Comparison of ENCODE assay signal across 12 cellular contexts in the genomic region with DNA sequence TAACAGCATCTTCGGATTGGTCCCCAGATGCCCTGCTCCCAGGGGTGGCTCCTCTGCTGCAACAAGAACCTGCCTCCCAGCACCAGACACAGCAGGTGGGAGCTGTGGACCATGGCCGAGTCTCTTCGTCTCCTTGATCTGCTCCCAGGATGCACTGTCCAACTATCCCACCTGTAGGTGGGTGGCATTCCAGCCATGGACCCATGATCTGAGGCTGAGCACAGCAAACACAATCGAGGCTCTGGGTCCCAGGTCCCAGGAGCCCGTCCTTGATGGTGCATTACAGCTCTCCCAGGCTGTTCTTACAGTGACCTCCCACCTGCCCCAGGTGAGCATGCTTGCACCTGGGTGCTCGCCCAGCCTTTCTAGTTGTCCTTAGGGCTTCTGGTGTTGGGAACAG. TPM values are rescaled to one million over a fixed set of nuclear protein-coding genes. Genes with fewer than 3 reads are reported as not detected.
DNase-seq lines count a peak whose midpoint lies in the region; ATAC-seq and TF ChIP-seq lines count a peak whose summit lies in the region.
"Had no signal": no experiment of that assay in that cellular context is flagged by ENCODE, and none has a peak within 500 bp of the region (broad histone marks: within the 10 kb centered on the region; RNA-seq: fewer than 3 reads in every experiment).

No MANE protein-coding gene starts in this region.

- no TSS peak for BruUV-seq in HCT116 (replicated peaks; lab: Mats Ljungman, UMichigan)

- H3K4me3 ChIP-seq in BLaER1 treated with 17β-estradiol and CSF1 and Interleukin-3, amounts not matched to agents 10 nM and 100 nM = peak overlapping the region in 7 of 10 experiments; percentile 68 to 82 (median 78); a peak in 7 of 20 replicates
- peak overlapping the region; percentile 59 to 92; a peak in 1 of 4 replicates for H3K4me3 ChIP-seq in HCT116 (replicated peaks in 1 of 2; ENCODE audit: low read depth in 1 of 2, low read length in 2 of 2)
- no peak overlapping the region for H3K4me3 ChIP-seq in thyroid gland (replicated peaks in 1 of 3)

- CTCF ChIA-PET in HCT116 (lab: Charles Lee) = no interaction called here

- POLR2A ChIA-PET in HCT116 (lab: Charles Lee) = interaction anchor here (1.5 kb wide), 1 partner anchor 16 kb away, joined by 7 read pairs; the partner anchor contains the start of gene ZNF497
- POLR2A ChIA-PET in activated naive CD8-positive, alpha-beta T cell treated with anti-CD3 and anti-CD28 coated beads, Interleukin-2, amount 10 ng/mL, durations not matched to agents 7 days and 5 days (lab: Charles Lee) = interaction anchor here (0.6 to 4.2 kb wide), 4 partner anchors 16 to 61 kb away, joined by 3 to 34 read pairs (median 7); partner anchors contain the start of genes ZNF132, ZNF497 and ZSCAN22
- POLR2A ChIA-PET in naive thymus-derived CD8-positive, alpha-beta T cell (lab: Charles Lee) = interaction anchor here (0.9 to 4.5 kb wide), 5 partner anchors 16 to 197 kb away, joined by 3 to 43 read pairs (median 5); partner anchors contain the start of genes ZNF274 and ZNF497

- no peaks in the 10 kb centered on the region for H3K9me3 Mint-ChIP-seq in activated naive CD8-positive, alpha-beta T cell treated with anti-CD3 and anti-CD28 coated beads, Interleukin-2, amount 10 ng/mL, durations not matched to agents 7 days and 5 days
- H3K9me3 Mint-ChIP-seq in naive thymus-derived CD8-positive, alpha-beta T cell = no peaks in the 10 kb centered on the region

- peak overlapping the region; percentile 92 for H3K4me3 Mint-ChIP-seq in activated naive CD8-positive, alpha-beta T cell treated with anti-CD3 and anti-CD28 coated beads, Interleukin-2, amount 10 ng/mL, durations not matched to agents 7 days and 5 days
- peak overlapping the region; percentile 85 to 99 (median 94) for H3K4me3 Mint-ChIP-seq in naive thymus-derived CD8-positive, alpha-beta T cell

- TF ChIP-seq POLR2A in HCT116 (IDR thresholded peaks at IDR 0.05; ENCODE audit: borderline replicate concordance, extremely low read depth, insufficient read depth, insufficient read length) (no peak), thyroid gland (IDR thresholded peaks at IDR 0.05) (no peak)

- H3K9me3 ChIP-seq in BLaER1 treated with 17β-estradiol and CSF1 and Interleukin-3, amounts not matched to agents 10 nM and 100 nM (replicated peaks in 1 of 11) = no peaks in the 10 kb centered on the region
- no peaks in the 10 kb centered on the region for H3K9me3 ChIP-seq in HCT116 (ENCODE audit: control insufficient read depth in 1 of 2, insufficient read depth in 1 of 2, low read depth in 1 of 2, low read length in 2 of 2)
- H3K9me3 ChIP-seq in thyroid gland = no peaks in the 10 kb centered on the region

- peak overlapping the region; percentile 78 to 100 (median 98) for H3K4me2 ChIP-seq in BLaER1 treated with 17β-estradiol and CSF1 and Interleukin-3, amounts not matched to agents 10 nM and 100 nM
- peak overlapping the region; percentile 100 for H3K4me2 ChIP-seq in HCT116 (ENCODE audit: low read length)

- no peaks in the 10 kb centered on the region for H3K9me2 ChIP-seq in HCT116 (ENCODE audit: insufficient read depth)

- peak overlapping the region; percentile 96 for H3K27ac Mint-ChIP-seq in activated naive CD8-positive, alpha-beta T cell treated with anti-CD3 and anti-CD28 coated beads, Interleukin-2, amount 10 ng/mL, durations not matched to agents 7 days and 5 days
- peak overlapping the region; percentile 93 to 98 (median 96) for H3K27ac Mint-ChIP-seq in naive thymus-derived CD8-positive, alpha-beta T cell

- peaks cover 11% of the 10 kb centered on the region; the same call in 1 of the 2 replicates for H3K79me2 ChIP-seq in HCT116 (ENCODE audit: insufficient read depth, low read length)

- H4K20me1 ChIP-seq in BLaER1 treated with 17β-estradiol and CSF1 and Interleukin-3, amounts not matched to agents 10 nM and 100 nM = no peaks in the 10 kb centered on the region
- H4K20me1 ChIP-seq in HCT116 (ENCODE audit: insufficient read depth) = no peaks in the 10 kb centered on the region

- no peak for TF ChIP-seq RAD21 in HCT116 (IDR thresholded peaks at IDR 0.05; ENCODE audit: low read depth)

- peaks cover 13% of the 10 kb centered on the region for H3K4me1 Mint-ChIP-seq in activated naive CD8-positive, alpha-beta T cell treated with anti-CD3 and anti-CD28 coated beads, Interleukin-2, amount 10 ng/mL, durations not matched to agents 7 days and 5 days
- H3K4me1 Mint-ChIP-seq in naive thymus-derived CD8-positive, alpha-beta T cell = peaks cover 14 to 37% (median 27%) of the 10 kb centered on the region in 4 donors

- RAD21 ChIA-PET in HCT116 (lab: Charles Lee; ENCODE audit: low non-redundant PET in 1 of 2, low total read pairs in 2 of 2, uncharacterized antibody in 2 of 2, unreplicated experiment in 2 of 2) = no interaction called here

- no peak overlapping the region for H2AFZ ChIP-seq in HCT116 (ENCODE audit: low read depth, low read length, poor library complexity, severe bottlenecking)

- no peaks in the 10 kb centered on the region for H3K36me3 Mint-ChIP-seq in activated naive CD8-positive, alpha-beta T cell treated with anti-CD3 and anti-CD28 coated beads, Interleukin-2, amount 10 ng/mL, durations not matched to agents 7 days and 5 days
- H3K36me3 Mint-ChIP-seq in naive thymus-derived CD8-positive, alpha-beta T cell = no peaks in the 10 kb centered on the region

- no peaks in the 10 kb centered on the region for H3K27me3 ChIP-seq in BLaER1 treated with 17β-estradiol and CSF1 and Interleukin-3, amounts not matched to agents 10 nM and 100 nM
- H3K27me3 ChIP-seq in HCT116 (ENCODE audit: insufficient read depth, low read length) (no peaks in the 10 kb centered on the region), foreskin keratinocyte (no peaks in the 10 kb centered on the region), thyroid gland (no peaks in the 10 kb centered on the region)

- H3K4me1 ChIP-seq in BLaER1 treated with 17β-estradiol and CSF1 and Interleukin-3, amounts not matched to agents 10 nM and 100 nM = peaks cover 35 to 51% (median 47%) of the 10 kb centered on the region in 10 experiments
- H3K4me1 ChIP-seq in HCT116 (ENCODE audit: control insufficient read depth in 1 of 2, insufficient read depth in 2 of 2, low read length in 2 of 2) = peaks cover 7 to 23% of the 10 kb centered on the region in 2 experiments
- no peaks in the 10 kb centered on the region for H3K4me1 ChIP-seq in foreskin keratinocyte
- peaks cover 14 to 24% of the 10 kb centered on the region in 2 donors for H3K4me1 ChIP-seq in thyroid gland

- H3K27ac ChIP-seq in BLaER1 treated with 17β-estradiol and CSF1 and Interleukin-3, amounts not matched to agents 10 nM and 100 nM = no peak overlapping the region; a peak in 1 of 22 replicates
- H3K27ac ChIP-seq in HCT116 (ENCODE audit: low read depth, low read length) (no peak overlapping the region), foreskin keratinocyte (no peak overlapping the region), thyroid gland (no peak overlapping the region)

- TF ChIP-seq CTCF in HCT116 (IDR thresholded peaks at IDR 0.05 in 2 of 3, conservative IDR thresholded peaks at IDR 0.05 in 1 of 3; ENCODE audit: borderline replicate concordance in 1 of 3, insufficient read depth in 1 of 3, low read depth in 2 of 3, low read length in 2 of 3) (no peak), foreskin keratinocyte (conservative IDR thresholded peaks at IDR 0.05) (no peak), thyroid gland (IDR thresholded peaks at IDR 0.05) (no peak)

- no peaks in the 10 kb centered on the region for H3K27me3 Mint-ChIP-seq in activated naive CD8-positive, alpha-beta T cell treated with anti-CD3 and anti-CD28 coated beads, Interleukin-2, amount 10 ng/mL, durations not matched to agents 7 days and 5 days
- H3K27me3 Mint-ChIP-seq in naive thymus-derived CD8-positive, alpha-beta T cell = no peaks in the 10 kb centered on the region

- DNase-seq in HCT116 (ENCODE audit: low read depth, low spot score) = no peak
- no peak for DNase-seq in activated naive CD8-positive, alpha-beta T cell treated with anti-CD3 and anti-CD28 coated beads, Interleukin-2, amount 10 ng/mL, durations not matched to agents 7 days and 5 days
- DNase-seq in naive thymus-derived CD8-positive, alpha-beta T cell = no peak
- DNase-seq in NCI-H187 treated with DMSO at 0.1 percent for 48 hours (lab: John Stamatoyannopoulos, UW) = no peak
- DNase-seq in foreskin keratinocyte = no peak
- no peak for DNase-seq in NK-92 (lab: John Stamatoyannopoulos, UW; ENCODE audit: unreplicated experiment)
- no peak for DNase-seq in thyroid gland
- DNase-seq: stimulated activated CD4-positive, alpha-beta T cell treated with anti-CD3 and anti-CD28 coated beads, Interleukin-2, amount 100 ng/mL, for 48 hours had no signal

- H3K36me3 ChIP-seq in BLaER1 treated with 17β-estradiol and CSF1 and Interleukin-3, amounts not matched to agents 10 nM and 100 nM = no peaks in the 10 kb centered on the region
- H3K36me3 ChIP-seq in HCT116 (ENCODE audit: control insufficient read depth in 1 of 2, insufficient read depth in 2 of 2, low read length in 2 of 2) = 0 out of 4 replicates have a peak, but pooled peaks cover 0 to 2% of the 10 kb centered on the region in 2 experiments
- no peaks in the 10 kb centered on the region for H3K36me3 ChIP-seq in thyroid gland

- peak overlapping the region in 7 of 11 experiments; percentile 81 to 96 (median 92); a peak in 12 of 22 replicates for H3K9ac ChIP-seq in BLaER1 treated with 17β-estradiol and CSF1 and Interleukin-3, amounts not matched to agents 10 nM and 100 nM
- H3K9ac ChIP-seq in HCT116 (ENCODE audit: low read length) = peak overlapping the region; percentile 89; the same call in 1 of the 2 replicates

- intact Hi-C loops in HCT116 (cut with micrococcal nuclease) = no loop called here
- intact Hi-C loops in thyroid gland (cut with DNase I) = no loop called here

- no peak for ATAC-seq in HCT116
- no peak for ATAC-seq in activated naive CD8-positive, alpha-beta T cell treated with anti-CD3 and anti-CD28 coated beads, Interleukin-2, amount 10 ng/mL, durations not matched to agents 7 days and 5 days (ENCODE audit: low read depth)
- no peak for ATAC-seq in naive thymus-derived CD8-positive, alpha-beta T cell
- no peak for ATAC-seq in foreskin keratinocyte
- ATAC-seq: activated CD4-positive, CD25-positive, alpha-beta regulatory T cell treated with anti-CD3 and anti-CD28 coated beads, Interleukin-2, amount 50 U/mL, for 24 hours had no signal

- 85% methylated on average over 4 of the region's 6 CpGs; no CpG with 5 or more reads in 1 of the 2 donors for WGBS in thyroid gland, 2 donors

RNA-seq across cellular contexts. Expression of gene ZNF837, which starts 1.6 kb away (rescaled TPM):
- total RNA-seq in HCT116 (2021; ENCODE audit: unreplicated experiment) (3.2 TPM), foreskin keratinocyte (0.78 and 1.2 TPM in 2 replicates), thyroid gland (10 to 100 TPM in 3 of 4 donors, 1 to 10 TPM in 1; 6.3 to 16.4 (median 15.1) TPM)
- polyA plus RNA-seq in HCT116 (2012) = 2.0 and 2.1 TPM in 2 replicates
- total RNA-seq in activated naive CD8-positive, alpha-beta T cell treated with anti-CD3 and anti-CD28 coated beads, Interleukin-2, amount 10 ng/mL, durations not matched to agents 7 days and 5 days = 1 to 10 TPM; 2.9 to 3.5 TPM
- 1 to 10 TPM; 5.6 to 5.8 TPM for total RNA-seq in naive thymus-derived CD8-positive, alpha-beta T cell
- 10 to 100 TPM in 1 of 3 donors, 1 to 10 TPM in 2; 4.2 to 14.3 (median 9.9) TPM for polyA plus RNA-seq in naive thymus-derived CD8-positive, alpha-beta T cell
- 0.82 and 1.2 TPM in 2 replicates for polyA plus RNA-seq in foreskin keratinocyte

RNA-seq across cellular contexts. Expression of gene RPS5, which starts 7.8 kb away (rescaled TPM):
- 1,982 TPM for total RNA-seq in HCT116 (2021; ENCODE audit: unreplicated experiment)
- polyA plus RNA-seq in HCT116 (2012) = 4,316 and 4,936 TPM in 2 replicates
- total RNA-seq in activated naive CD8-positive, alpha-beta T cell treated with anti-CD3 and anti-CD28 coated beads, Interleukin-2, amount 10 ng/mL, durations not matched to agents 7 days and 5 days = 1,000 to 10,000 TPM; 1,038 to 1,039 TPM
- 1,000 to 10,000 TPM; 1,656 to 1,664 TPM for total RNA-seq in naive thymus-derived CD8-positive, alpha-beta T cell
- 1,000 to 10,000 TPM; 1,899 to 2,106 (median 2,080) TPM for polyA plus RNA-seq in naive thymus-derived CD8-positive, alpha-beta T cell
- total RNA-seq in foreskin keratinocyte = 1,574 and 1,581 TPM in 2 replicates
- 2,220 and 2,246 TPM in 2 replicates for polyA plus RNA-seq in foreskin keratinocyte
- total RNA-seq in thyroid gland = 1,000 to 10,000 TPM; 1,209 to 2,449 (median 1,340) TPM

RNA-seq across cellular contexts. Expression of gene RNF225, which starts 16.2 kb away (rescaled TPM):
- total RNA-seq in HCT116 (2021; ENCODE audit: unreplicated experiment) = 1.2 TPM
- polyA plus RNA-seq in HCT116 (2012) = not detected in 2 replicates
- under 1 TPM; 0.83 to 0.94 TPM for total RNA-seq in activated naive CD8-positive, alpha-beta T cell treated with anti-CD3 and anti-CD28 coated beads, Interleukin-2, amount 10 ng/mL, durations not matched to agents 7 days and 5 days
- 1 to 10 TPM in 1 of 2 experiments, under 1 TPM in 1; 0.39 to 1.2 TPM for total RNA-seq in naive thymus-derived CD8-positive, alpha-beta T cell
- polyA plus RNA-seq in naive thymus-derived CD8-positive, alpha-beta T cell = not detected
- total RNA-seq in foreskin keratinocyte = 0.11 and 0.24 TPM in 2 replicates
- not detected in 2 replicates for polyA plus RNA-seq in foreskin keratinocyte
- total RNA-seq in thyroid gland = under 1 TPM in 1 of 4 donors, not detected in 3; 0.33 TPM
- total RNA-seq: omental fat pad, RPMI7951 had no signal

RNA-seq across cellular contexts. Expression of gene ZNF497, which starts 16.7 kb away (rescaled TPM):
- total RNA-seq in HCT116 (2021; ENCODE audit: unreplicated experiment) (5.1 TPM), foreskin keratinocyte (0.28 and 0.41 TPM in 2 replicates), thyroid gland (10 to 100 TPM in 1 of 4 donors, 1 to 10 TPM in 3; 7.1 to 16.2 (median 8.1) TPM)
- polyA plus RNA-seq in HCT116 (2012) = 2.1 and 2.2 TPM in 2 replicates
- total RNA-seq in activated naive CD8-positive, alpha-beta T cell treated with anti-CD3 and anti-CD28 coated beads, Interleukin-2, amount 10 ng/mL, durations not matched to agents 7 days and 5 days = 1 to 10 TPM; 1.7 to 2.1 TPM
- 1 to 10 TPM; 4.7 to 6.6 TPM for total RNA-seq in naive thymus-derived CD8-positive, alpha-beta T cell
- 1 to 10 TPM; 1.8 to 2.2 (median 1.9) TPM for polyA plus RNA-seq in naive thymus-derived CD8-positive, alpha-beta T cell
- polyA plus RNA-seq in foreskin keratinocyte = 0.33 and 0.43 TPM in 2 replicates

RNA-seq across cellular contexts. Expression of gene A1BG, which starts 26.0 kb away (rescaled TPM):
- total RNA-seq in HCT116 (2021; ENCODE audit: unreplicated experiment) (1.2 TPM), foreskin keratinocyte (6.6 and 10.4 TPM in 2 replicates), thyroid gland (10 to 100 TPM in 1 of 4 donors, 1 to 10 TPM in 2, under 1 TPM in 1; 0.50 to 14.9 (median 3.4) TPM)
- polyA plus RNA-seq in HCT116 (2012) = 0.25 and 0.62 TPM in 2 replicates
- total RNA-seq in activated naive CD8-positive, alpha-beta T cell treated with anti-CD3 and anti-CD28 coated beads, Interleukin-2, amount 10 ng/mL, durations not matched to agents 7 days and 5 days = 10 to 100 TPM; 21.0 to 22.8 TPM
- 10 to 100 TPM; 26.3 to 38.3 TPM for total RNA-seq in naive thymus-derived CD8-positive, alpha-beta T cell
- 100 to 1,000 TPM in 2 of 3 donors, 10 to 100 TPM in 1; 96.6 to 126 (median 121) TPM for polyA plus RNA-seq in naive thymus-derived CD8-positive, alpha-beta T cell
- 11.4 and 14.9 TPM in 2 replicates for polyA plus RNA-seq in foreskin keratinocyte

Comparison
In these comparisons a context has a peak if more than half of its experiments do, and no peak if none do; other contexts are left out.
1. H3K4me3 ChIP-seq: peak in BLaER1 treated with 17β-estradiol and CSF1 and Interleukin-3, amounts not matched to agents 10 nM and 100 nM (7 of 10) and HCT116 (2 of 2); none in thyroid gland (0 of 3).